In genomic region chr6:123380257-123380656, GRCh38 we compare ENCODE assay signal across 10 cellular contexts.
DNase-seq lines count a peak whose midpoint lies in the region; ATAC-seq, FAIRE-seq and TF ChIP-seq lines count a peak whose summit lies in the region.
"Had no signal": no experiment of that assay in that cellular context is flagged by ENCODE, and none has a peak within 500 bp of the region (broad histone marks: within the 10 kb centered on the region; RNA-seq: fewer than 3 reads in every experiment).

No MANE protein-coding gene starts in this region.

- TF ChIP-seq CTCF in MCF 10A (IDR thresholded peaks at IDR 0.05; ENCODE audit: unreplicated experiment) (peak; percentile 34), breast epithelium (IDR thresholded peaks at IDR 0.05) (no peak), GM12878 (IDR thresholded peaks at IDR 0.05 in 2 of 3, conservative IDR thresholded peaks at IDR 0.05 in 1 of 3; ENCODE audit: control insufficient read depth in 2 of 3, extremely low read depth in 1 of 3, insufficient read depth in 1 of 3, low read depth in 3 of 3, low read length in 3 of 3) (peak; percentile 16 to 29 (median 19); a peak in 4 of 6 replicates), nephron (IDR thresholded peaks at IDR 0.05; ENCODE audit: unreplicated experiment in 3 of 3) (peak; percentile 21 to 42 (median 32))

- no peak for TF ChIP-seq RAD21 in GM12878 (IDR thresholded peaks at IDR 0.05; ENCODE audit: insufficient read depth, low read depth, low read length)

- BruUV-seq in MCF 10A (replicated peaks; lab: Mats Ljungman, UMichigan) (no TSS peak), GM12878 (replicated peaks; lab: Mats Ljungman, UMichigan) (no TSS peak)

- in situ Hi-C loops in GM12878 (cut with MboI): no loop called here

- no peaks in the 10 kb centered on the region for H4K20me1 ChIP-seq in GM12878 (ENCODE audit: control insufficient read depth, insufficient read depth)

- no peak for TF ChIP-seq EP300 in GM12878 (IDR thresholded peaks at IDR 0.05; ENCODE audit: borderline replicate concordance in 1 of 2, control insufficient read depth in 1 of 2, low read depth in 2 of 2, low read length in 2 of 2)

- no peak overlapping the region for H3K4me2 ChIP-seq in GM12878 (ENCODE audit: control insufficient read depth, insufficient read depth)

- RAD21 ChIA-PET in GM12878 (lab: Charles Lee; ENCODE audit: unreplicated experiment): interaction anchor here (1.1 to 3.0 kb wide), 2 partner anchors 335 to 511 kb away, joined by 3 to 14 read pairs; no protein-coding TSS in a partner anchor

- ATAC-seq in GM12878: peak; percentile 74

- CTCF ChIA-PET in MCF 10A (lab: Yijun Ruan, JAX) (interaction anchor here (0.6 to 3.9 kb wide), 14 partner anchors 8 to 1478 kb away, joined by 3 to 58 read pairs (median 3); no protein-coding TSS in a partner anchor), GM12878 (lab: Yijun Ruan, JAX) (interaction anchor here (0.6 to 3.4 kb wide), 6 partner anchors 12 to 650 kb away, joined by 3 to 41 read pairs (median 4); no protein-coding TSS in a partner anchor)
- CTCF ChIA-PET in activated CD4-positive, alpha-beta memory T cell treated with anti-CD3 and anti-CD28 coated beads for 36 hours (lab: Charles Lee): no interaction called here

- H3K27ac ChIP-seq in breast epithelium: no peak overlapping the region
- no peak overlapping the region for H3K27ac ChIP-seq in GM12878 (ENCODE audit: control insufficient read depth, insufficient read depth)

- no peak overlapping the region for H2AFZ ChIP-seq in GM12878 (ENCODE audit: control insufficient read depth, low read depth, low read length)

- no peaks in the 10 kb centered on the region for H3K27me3 ChIP-seq in breast epithelium
- no peaks in the 10 kb centered on the region for H3K27me3 ChIP-seq in GM12878 (replicated peaks in 1 of 2; ENCODE audit: control insufficient read depth in 2 of 2, insufficient read depth in 2 of 2, low read length in 1 of 2)

- POLR2A ChIA-PET in MCF 10A (lab: Yijun Ruan, JAX): interaction anchor here (0.7 to 1.0 kb wide), 2 partner anchors 61 to 511 kb away, joined by 4 read pairs; no protein-coding TSS in a partner anchor
- POLR2A ChIA-PET in GM12878 (lab: Charles Lee): no interaction called here
- POLR2A ChIA-PET in activated CD4-positive, alpha-beta memory T cell treated with anti-CD3 and anti-CD28 coated beads for 36 hours (lab: Charles Lee): no interaction called here

- H3K4me3 Mint-ChIP-seq in MCF 10A (ENCODE audit: unreplicated experiment) (no peak overlapping the region), nephron (no peak overlapping the region)
- no peak overlapping the region for H3K4me3 Mint-ChIP-seq in activated CD4-positive, alpha-beta memory T cell treated with anti-CD3 and anti-CD28 coated beads for 36 hours
- H3K4me3 Mint-ChIP-seq: B cell; T-helper 1 cell treated with Interleukin-12 subunit alpha and Interleukin-12 subunit beta and Interleukin-4 antibody, amounts not matched to agents 30 μg/mL and 1 μg/mL, for 36 hours had no signal

- H3K9me3 Mint-ChIP-seq in MCF 10A (ENCODE audit: unreplicated experiment): no peaks in the 10 kb centered on the region
- H3K9me3 Mint-ChIP-seq in nephron: no peaks in the 10 kb centered on the region
- H3K9me3 Mint-ChIP-seq in activated CD4-positive, alpha-beta memory T cell treated with anti-CD3 and anti-CD28 coated beads for 36 hours: no peaks in the 10 kb centered on the region
- H3K9me3 Mint-ChIP-seq: T-helper 1 cell treated with Interleukin-12 subunit alpha and Interleukin-12 subunit beta and Interleukin-4 antibody, amounts not matched to agents 30 μg/mL and 1 μg/mL, for 36 hours had no signal

- no peaks in the 10 kb centered on the region for H3K4me1 Mint-ChIP-seq in MCF 10A (ENCODE audit: insufficient read depth, unreplicated experiment)
- no peaks in the 10 kb centered on the region for H3K4me1 Mint-ChIP-seq in nephron
- no peaks in the 10 kb centered on the region for H3K4me1 Mint-ChIP-seq in activated CD4-positive, alpha-beta memory T cell treated with anti-CD3 and anti-CD28 coated beads for 36 hours (ENCODE audit: low read depth)
- H3K4me1 Mint-ChIP-seq: B cell had no signal

- H3K9ac ChIP-seq in GM12878 (ENCODE audit: control insufficient read depth, insufficient read depth, low read length): no peak overlapping the region

- H3K4me1 ChIP-seq in breast epithelium (no peaks in the 10 kb centered on the region), GM12878 (ENCODE audit: control insufficient read depth, insufficient read depth, low read length) (no peaks in the 10 kb centered on the region)

- H3K4me3 ChIP-seq in breast epithelium (no peak overlapping the region), GM12878 (no peak overlapping the region)

- no peak for TF ChIP-seq POLR2A in breast epithelium (IDR thresholded peaks at IDR 0.05)
- no peak for TF ChIP-seq POLR2A in GM12878 (IDR thresholded peaks at IDR 0.05; ENCODE audit: low read depth, low read length)

- H3K27ac Mint-ChIP-seq in MCF 10A (ENCODE audit: low read depth, unreplicated experiment) (no peak overlapping the region), nephron (no peak overlapping the region)
- no peak overlapping the region for H3K27ac Mint-ChIP-seq in activated CD4-positive, alpha-beta memory T cell treated with anti-CD3 and anti-CD28 coated beads for 36 hours
- H3K27ac Mint-ChIP-seq: B cell; T-helper 1 cell treated with Interleukin-12 subunit alpha and Interleukin-12 subunit beta and Interleukin-4 antibody, amounts not matched to agents 30 μg/mL and 1 μg/mL, for 36 hours had no signal

- H3K79me2 ChIP-seq in GM12878 (ENCODE audit: control insufficient read depth, insufficient read depth, low read length): no peaks in the 10 kb centered on the region

- 8% methylated on average over 5 of the region's 5 CpGs for WGBS in GM12878 (ENCODE audit: insufficient coverage, insufficient replicate concordance, low lambda C conversion rate, missing lambda C conversion rate)

- H3K36me3 Mint-ChIP-seq in MCF 10A (ENCODE audit: insufficient read depth, unreplicated experiment): no peaks in the 10 kb centered on the region
- no peaks in the 10 kb centered on the region for H3K36me3 Mint-ChIP-seq in nephron (ENCODE audit: low read depth)
- no peaks in the 10 kb centered on the region for H3K36me3 Mint-ChIP-seq in activated CD4-positive, alpha-beta memory T cell treated with anti-CD3 and anti-CD28 coated beads for 36 hours

- H3K36me3 ChIP-seq in breast epithelium (peaks cover 5% of the 10 kb centered on the region), GM12878 (ENCODE audit: control insufficient read depth in 2 of 2, insufficient read depth in 2 of 2, low read length in 1 of 2) (no peaks in the 10 kb centered on the region)

- H3K9me3 ChIP-seq in breast epithelium: no peaks in the 10 kb centered on the region
- H3K9me3 ChIP-seq in GM12878 (replicated peaks; ENCODE audit: control insufficient read depth, insufficient read depth, low read length): no peaks in the 10 kb centered on the region

- SMC1A ChIA-PET in GM12878 (lab: Charles Lee; ENCODE audit: uncharacterized antibody, unreplicated experiment): interaction anchor here (0.8 to 2.8 kb wide), 7 partner anchors 15 to 850 kb away, joined by 3 to 18 read pairs (median 3); no protein-coding TSS in a partner anchor

- FAIRE-seq in GM12878 (lab: Jason Lieb, UNC): no peak
- no peak for FAIRE-seq in GM19239 (lab: Jason Lieb, UNC)

- DNase-seq in MCF 10A (ENCODE audit: unreplicated experiment) (peak; percentile 56), breast epithelium (ENCODE audit: low spot score in 2 of 2) (no peak), NCI-H2081 treated with DMSO at 0.1 percent for 48 hours (lab: John Stamatoyannopoulos, UW) (peak; percentile 10), GM12878 (ENCODE audit: low read depth, low spot score) (no peak), GM19239 (ENCODE audit: insufficient read length, low spot score) (no peak)
- DNase-seq in activated CD4-positive, alpha-beta memory T cell treated with anti-CD3 and anti-CD28 coated beads for 36 hours: no peak
- no peak for DNase-seq in stimulated activated CD8-positive, alpha-beta memory T cell treated with anti-CD3 and anti-CD28 coated beads, Interleukin-4, amount 100 ng/mL, for 48 hours

- H3K27me3 Mint-ChIP-seq in MCF 10A (ENCODE audit: insufficient read depth, unreplicated experiment): no peaks in the 10 kb centered on the region
- no peaks in the 10 kb centered on the region for H3K27me3 Mint-ChIP-seq in nephron (ENCODE audit: low read depth)
- H3K27me3 Mint-ChIP-seq in activated CD4-positive, alpha-beta memory T cell treated with anti-CD3 and anti-CD28 coated beads for 36 hours: no peaks in the 10 kb centered on the region
- H3K27me3 Mint-ChIP-seq: B cell had no signal

- intact Hi-C loops in MCF 10A (cut with micrococcal nuclease) (loop anchor here (1.0 to 2.0 kb wide), 2 partner anchors 511 to 649 kb away; no protein-coding TSS in a partner anchor), breast epithelium (cut with DNase I; ENCODE audit: low total_unique reads) (no loop called here), GM12878 (cut with micrococcal nuclease; ENCODE audit: unreplicated experiment) (no loop called here)
- intact Hi-C loops in activated CD4-positive, alpha-beta memory T cell treated with anti-CD3 and anti-CD28 coated beads for 36 hours (cut with micrococcal nuclease): no loop called here

TF ChIP-seq in GM12878, 131 proteins besides CTCF, POLR2A, EP300 and RAD21:
- TF ChIP-seq, protein P1, sequence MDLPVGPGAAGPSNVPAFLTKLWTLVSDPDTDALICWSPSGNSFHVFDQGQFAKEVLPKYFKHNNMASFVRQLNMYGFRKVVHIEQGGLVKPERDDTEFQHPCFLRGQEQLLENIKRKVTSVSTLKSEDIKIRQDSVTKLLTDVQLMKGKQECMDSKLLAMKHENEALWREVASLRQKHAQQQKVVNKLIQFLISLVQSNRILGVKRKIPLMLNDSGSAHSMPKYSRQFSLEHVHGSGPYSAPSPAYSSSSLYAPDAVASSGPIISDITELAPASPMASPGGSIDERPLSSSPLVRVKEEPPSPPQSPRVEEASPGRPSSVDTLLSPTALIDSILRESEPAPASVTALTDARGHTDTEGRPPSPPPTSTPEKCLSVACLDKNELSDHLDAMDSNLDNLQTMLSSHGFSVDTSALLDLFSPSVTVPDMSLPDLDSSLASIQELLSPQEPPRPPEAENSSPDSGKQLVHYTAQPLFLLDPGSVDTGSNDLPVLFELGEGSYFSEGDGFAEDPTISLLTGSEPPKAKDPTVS (IDR thresholded peaks at IDR 0.05; ENCODE audit: low read depth, low read length): no peak
TF ChIP-seq in GM12878: peak in this region for 0.

Comparison
In these comparisons a context has a peak if more than half of its experiments do, and no peak if none do; other contexts are left out.
1. DNase-seq: peak in MCF 10A (single experiment) and NCI-H2081 treated with DMSO at 0.1 percent for 48 hours (single experiment); none in breast epithelium (0 of 2), GM12878 (single experiment), GM19239 (single experiment), activated CD4-positive, alpha-beta memory T cell treated with anti-CD3 and anti-CD28 coated beads for 36 hours (single experiment) and stimulated activated CD8-positive, alpha-beta memory T cell treated with anti-CD3 and anti-CD28 coated beads, Interleukin-4, amount 100 ng/mL, for 48 hours (single experiment).
2. CTCF ChIP-seq: peak in MCF 10A (single experiment), GM12878 (3 of 3) and nephron (3 of 3); none in breast epithelium (0 of 3).